ENCODE assay signal across 20 cellular contexts in genomic region chr7:154965014-154965413, GRCh38. TPM values are rescaled to one million over a fixed set of nuclear protein-coding genes. Genes with fewer than 3 reads are reported as not detected.
DNase-seq lines count a peak whose midpoint lies in the region; ATAC-seq and TF ChIP-seq lines count a peak whose summit lies in the region.
"Had no signal": no experiment of that assay in that cellular context is flagged by ENCODE, and none has a peak within 500 bp of the region (broad histone marks: within the 10 kb centered on the region; RNA-seq: fewer than 3 reads in every experiment).

No MANE protein-coding gene starts in this region.

- peaks cover 96% of the 10 kb centered on the region for H3K36me3 ChIP-seq in A673 (ENCODE audit: insufficient read depth, low read length, poor library complexity, severe bottlenecking)

- H3K27ac ChIP-seq in A673 (ENCODE audit: low read depth, low read length, poor library complexity, severe bottlenecking) = no peak overlapping the region

- no peaks in the 10 kb centered on the region for H3K27me3 ChIP-seq in A673 (replicated peaks; ENCODE audit: insufficient read depth, low read depth, low read length, poor library complexity)

- peaks cover 26% of the 10 kb centered on the region for H3K4me1 Mint-ChIP-seq in central memory CD8-positive, alpha-beta T cell
- H3K4me1 Mint-ChIP-seq: H9 had no signal

- no peaks in the 10 kb centered on the region for H3K9me3 Mint-ChIP-seq in central memory CD8-positive, alpha-beta T cell
- H3K9me3 Mint-ChIP-seq: CD8-positive, alpha-beta T cell; H9 had no signal

- POLR2A ChIA-PET in A673 (lab: Charles Lee; ENCODE audit: low non-redundant PET) = no interaction called here

- peaks cover 29% of the 10 kb centered on the region for H3K36me3 Mint-ChIP-seq in central memory CD8-positive, alpha-beta T cell (ENCODE audit: insufficient read depth)

- CTCF ChIA-PET in A673 (lab: Charles Lee) = no interaction called here

- H3K4me3 Mint-ChIP-seq in central memory CD8-positive, alpha-beta T cell = no peak overlapping the region
- H3K4me3 Mint-ChIP-seq: CD8-positive, alpha-beta T cell; H9 had no signal

- H3K4me3 ChIP-seq in A673 (ENCODE audit: low read depth, low read length, poor library complexity, severe bottlenecking) = no peak overlapping the region

- no TSS peak for BruUV-seq in A673 (replicated peaks; lab: Mats Ljungman, UMichigan)

- DNase-seq in A673 (ENCODE audit: low spot score) = peak; percentile 43
- DNase-seq in Daoy (ENCODE audit: low read depth) = peak; percentile 67
- peak; percentile 0 for DNase-seq in amniotic epithelial cell (ENCODE audit: low read depth)
- no peak for DNase-seq in central memory CD8-positive, alpha-beta T cell (ENCODE audit: low spot score in 2 of 2)
- DNase-seq in COR-L47 (lab: John Stamatoyannopoulos, UW) = no peak
- DNase-seq in COLO668 (lab: John Stamatoyannopoulos, UW; ENCODE audit: unreplicated experiment) = no peak
- DNase-seq: ACHN; C1 segment of cervical spinal cord; CD8-positive, alpha-beta T cell; EL; GF-D8; H9; IMR-90; NCI-H1092; NCI-H1436; NCI-H2171; NCI-H524 treated with DMSO at 0.1 percent for 48 hours; Right ventricle myocardium superior had no signal

- H3K27ac Mint-ChIP-seq in central memory CD8-positive, alpha-beta T cell (ENCODE audit: low read depth) = peak overlapping the region; percentile 10
- H3K27ac Mint-ChIP-seq: CD8-positive, alpha-beta T cell; H9 had no signal

- H3K27me3 Mint-ChIP-seq in central memory CD8-positive, alpha-beta T cell = no peaks in the 10 kb centered on the region

- intact Hi-C loops in A673 (cut with micrococcal nuclease; ENCODE audit: unreplicated experiment) = no loop called here

- ATAC-seq in central memory CD8-positive, alpha-beta T cell (replicated peaks; ENCODE audit: extremely low read depth, poor library complexity, severe bottlenecking) = no peak
- no peak for ATAC-seq in HG03159 (IDR thresholded peaks at IDR 0.05; ENCODE audit: unreplicated experiment)
- ATAC-seq in HG03342 (IDR thresholded peaks at IDR 0.05; ENCODE audit: unreplicated experiment) = no peak
- ATAC-seq: CD8-positive, alpha-beta T cell had no signal

- no peaks in the 10 kb centered on the region for H3K4me1 ChIP-seq in A673 (ENCODE audit: insufficient read depth, low read length, poor library complexity, severe bottlenecking)

- no peaks in the 10 kb centered on the region for H3K9me3 ChIP-seq in A673 (ENCODE audit: low read depth, low read length, poor library complexity, severe bottlenecking)

- TF ChIP-seq CTCF in A673 (conservative IDR thresholded peaks at IDR 0.05; ENCODE audit: low read depth, low read length) = no peak

RNA-seq across cellular contexts. Expression of gene PAXIP1, which starts 37.9 kb away (rescaled TPM):
- 32.1 and 32.9 TPM in 2 replicates for total RNA-seq in A673 (2021)
- total RNA-seq in Daoy (2014; rRNA removed; shearing (Covaris generic)) = 10.7 and 12.8 TPM in 2 replicates

Comparison
In these comparisons a context has a peak if more than half of its experiments do, and no peak if none do; other contexts are left out.
1. DNase-seq: peak in A673 (single experiment), Daoy (single experiment) and amniotic epithelial cell (single experiment); none in central memory CD8-positive, alpha-beta T cell (0 of 2), COR-L47 (single experiment) and COLO668 (single experiment).